8 cellular contexts compared by ENCODE assay signal in the genomic region with DNA sequence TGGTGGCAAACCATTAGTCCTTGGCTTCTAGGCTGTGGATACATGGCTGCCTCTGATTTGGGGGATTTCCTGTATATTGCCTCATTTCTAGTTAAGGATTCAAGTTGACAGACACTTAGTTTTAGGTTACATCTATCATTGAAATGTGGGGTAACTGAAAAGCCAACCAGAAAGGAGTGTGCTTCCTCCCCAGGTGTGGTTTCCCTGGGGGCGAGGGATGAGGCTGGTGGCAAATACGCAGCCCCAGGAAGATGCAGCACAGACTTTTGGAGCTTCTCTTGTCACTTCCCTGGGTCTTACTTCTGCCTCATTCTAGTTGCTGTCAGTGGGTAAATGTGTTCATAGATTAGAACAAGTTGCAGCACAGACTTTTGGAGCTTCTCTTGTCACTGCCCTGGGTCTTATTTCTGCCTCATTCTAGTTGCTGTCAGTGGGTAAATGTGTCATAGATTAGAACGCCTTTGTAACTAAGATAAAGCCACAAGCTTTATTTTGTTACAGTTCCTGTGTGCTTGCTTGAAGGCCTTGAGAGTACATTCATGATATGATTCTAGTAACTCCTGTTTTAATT.
DNase-seq lines count a peak whose midpoint lies in the region; ATAC-seq and TF ChIP-seq lines count a peak whose summit lies in the region.

No MANE protein-coding gene starts in this region.

- H3K9me3 Mint-ChIP-seq in activated CD8-positive, alpha-beta memory T cell treated with anti-CD3 and anti-CD28 coated beads, Interleukin-2, amount 10 ng/mL, durations not matched to agents 7 days and 5 days (ENCODE audit: low read depth) = peaks cover 4% of the 10 kb centered on the region

- H3K27ac Mint-ChIP-seq in activated CD8-positive, alpha-beta memory T cell treated with anti-CD3 and anti-CD28 coated beads, Interleukin-2, amount 10 ng/mL, durations not matched to agents 7 days and 5 days = peak overlapping the region; percentile 100

- H3K4me3 ChIP-seq in Jurkat, Clone E6-1 (ENCODE audit: low read length) = peak overlapping the region; percentile 17
- H3K4me3 ChIP-seq in fibroblast of villous mesenchyme (ENCODE audit: low read depth, low read length) = no peak overlapping the region

- peak overlapping the region; percentile 54 for H3K4me3 Mint-ChIP-seq in activated CD8-positive, alpha-beta memory T cell treated with anti-CD3 and anti-CD28 coated beads, Interleukin-2, amount 10 ng/mL, durations not matched to agents 7 days and 5 days

- DNase-seq in Jurkat, Clone E6-1 (ENCODE audit: low read depth, low spot score) = peak; percentile 93
- peak; percentile 86 for DNase-seq in activated CD8-positive, alpha-beta memory T cell treated with anti-CD3 and anti-CD28 coated beads, Interleukin-2, amount 10 ng/mL, durations not matched to agents 7 days and 5 days
- DNase-seq in fibroblast of villous mesenchyme (ENCODE audit: low read depth) = peak; percentile 19
- peak; percentile 21 to 85 (median 56) for DNase-seq in stimulated activated naive CD4-positive, alpha-beta T cell (lab: John Stamatoyannopoulos, UW)
- no peak for DNase-seq in NCI-H510A (lab: John Stamatoyannopoulos, UW)
- no peak for DNase-seq in D341Med (ENCODE audit: low spot score)

- H3K27me3 Mint-ChIP-seq in activated CD8-positive, alpha-beta memory T cell treated with anti-CD3 and anti-CD28 coated beads, Interleukin-2, amount 10 ng/mL, durations not matched to agents 7 days and 5 days = no peaks in the 10 kb centered on the region

- peak; percentile 71 for ATAC-seq in activated CD8-positive, alpha-beta memory T cell treated with anti-CD3 and anti-CD28 coated beads, Interleukin-2, amount 10 ng/mL, durations not matched to agents 7 days and 5 days
- ATAC-seq in HG02678 (IDR thresholded peaks at IDR 0.05; ENCODE audit: unreplicated experiment) (no peak), HG03457 (IDR thresholded peaks at IDR 0.05; ENCODE audit: unreplicated experiment) (no peak)

- TF ChIP-seq CTCF in fibroblast of villous mesenchyme (IDR thresholded peaks at IDR 0.05; ENCODE audit: insufficient read depth, low read depth, low read length) = no peak

- H3K4me1 Mint-ChIP-seq in activated CD8-positive, alpha-beta memory T cell treated with anti-CD3 and anti-CD28 coated beads, Interleukin-2, amount 10 ng/mL, durations not matched to agents 7 days and 5 days = peaks cover 85% of the 10 kb centered on the region

- CTCF ChIA-PET in activated CD8-positive, alpha-beta memory T cell treated with anti-CD3 and anti-CD28 coated beads, Interleukin-2, amount 10 ng/mL, durations not matched to agents 7 days and 5 days (lab: Charles Lee) = interaction anchor here (0.8 to 8.4 kb wide), 15 partner anchors 14 to 897 kb away, joined by 3 to 65 read pairs (median 5); partner anchors contain the start of gene BORCS5

- peaks cover 31% of the 10 kb centered on the region for H3K36me3 Mint-ChIP-seq in activated CD8-positive, alpha-beta memory T cell treated with anti-CD3 and anti-CD28 coated beads, Interleukin-2, amount 10 ng/mL, durations not matched to agents 7 days and 5 days

Comparison
In these comparisons a context has a peak if more than half of its experiments do, and no peak if none do; other contexts are left out.
1. DNase-seq: peak in Jurkat, Clone E6-1 (single experiment), activated CD8-positive, alpha-beta memory T cell treated with anti-CD3 and anti-CD28 coated beads, Interleukin-2, amount 10 ng/mL, durations not matched to agents 7 days and 5 days (single experiment), fibroblast of villous mesenchyme (single experiment) and stimulated activated naive CD4-positive, alpha-beta T cell (6 of 6); none in NCI-H510A (single experiment) and D341Med (single experiment).